In genomic region chr13:78020861-78021260, GRCh38 we compare ENCODE assay signal across 20 cellular contexts.
DNase-seq lines count a peak whose midpoint lies in the region; ATAC-seq and TF ChIP-seq lines count a peak whose summit lies in the region.
"Had no signal": no experiment of that assay in that cellular context is flagged by ENCODE, and none has a peak within 500 bp of the region (broad histone marks: within the 10 kb centered on the region; RNA-seq: fewer than 3 reads in every experiment).

No MANE protein-coding gene starts in this region.

- H3K23ac ChIP-seq in trophoblast cell (ENCODE audit: low read length) = no peak overlapping the region

- H2BK12ac ChIP-seq in trophoblast cell (ENCODE audit: low read length) = no peak overlapping the region

- H3K9ac ChIP-seq in trophoblast cell (ENCODE audit: low read length) = no peak overlapping the region
- H3K9ac ChIP-seq: KMS-11 had no signal

- no peak overlapping the region for H2BK5ac ChIP-seq in trophoblast cell (ENCODE audit: low read depth, low read length, poor library complexity)

- ATAC-seq in Right ventricle myocardium superior (ENCODE audit: poor library complexity) (no peak), HG03135 (IDR thresholded peaks at IDR 0.05; ENCODE audit: unreplicated experiment) (no peak), gastrocnemius medialis (no peak)
- ATAC-seq: stimulated activated naive B cell treated with anti-CD40 and anti-IgM and Interleukin-4, amounts not matched to agents 10 μg/mL and 1 μg/mL and 100 μg/mL, for 72 hours had no signal

- H3K79me1 ChIP-seq in trophoblast cell (ENCODE audit: low read length) = peaks cover 3% of the 10 kb centered on the region

- no peaks in the 10 kb centered on the region for H3K9me3 ChIP-seq in cardiac muscle cell (ENCODE audit: low read depth)
- no peaks in the 10 kb centered on the region for H3K9me3 ChIP-seq in trophoblast cell (ENCODE audit: insufficient read depth, low read depth, low read length)
- H3K9me3 ChIP-seq in gastrocnemius medialis = no peaks in the 10 kb centered on the region
- H3K9me3 ChIP-seq: vagina had no signal

- H3K27me3 ChIP-seq in cardiac muscle cell (no peaks in the 10 kb centered on the region), trophoblast cell (ENCODE audit: insufficient read depth, low read length) (no peaks in the 10 kb centered on the region), gastrocnemius medialis (no peaks in the 10 kb centered on the region)
- H3K27me3 ChIP-seq: brain microvascular endothelial cell, vagina had no signal

- no peak overlapping the region for H2AFZ ChIP-seq in trophoblast cell (ENCODE audit: insufficient read depth, low read length, poor library complexity)

- H2BK120ac ChIP-seq in trophoblast cell (ENCODE audit: insufficient read depth, low read length, poor library complexity) = no peak overlapping the region

- DNase-seq in cardiac muscle cell (ENCODE audit: low read depth in 1 of 2, low spot score in 1 of 2) (peak in 1 of 2 donors; percentile 7), Right ventricle myocardium superior (no peak), NCI-H748 treated with DMSO at 0.1 percent for 48 hours (lab: John Stamatoyannopoulos, UW) (peak; percentile 88), islet precursor cell (peak; percentile 92), trophoblast cell (no peak), 8988T (no peak), gastrocnemius medialis (no peak)
- DNase-seq: activated CD4-positive, alpha-beta T cell treated with anti-CD3 and anti-CD28 coated beads, Interleukin-2, amount 50 U/mL, for 4 hours; activated CD8-positive, alpha-beta memory T cell treated with anti-CD3 and anti-CD28 coated beads, Interleukin-2, amount 50 U/mL, for 4 hours; brain microvascular endothelial cell; CD4-positive, CD25-positive, alpha-beta regulatory T cell; DMS 273 treated with DMSO at 0.1 percent for 48 hours; NCI-H446 treated with DMSO at 0.1 percent for 48 hours; small intestine; stimulated activated CD4-positive, alpha-beta T cell treated with anti-CD3 and anti-CD28 coated beads, Interleukin-2, amount 100 ng/mL, for 48 hours; stimulated activated naive B cell treated with anti-CD40 and anti-IgM and Interleukin-4, amounts not matched to agents 10 μg/mL and 1 μg/mL and 100 μg/mL, for 72 hours; WERI-Rb-1 had no signal

- intact Hi-C loops in Right ventricle myocardium superior (cut with DNase I) = no loop called here
- intact Hi-C loops in gastrocnemius medialis (cut with DNase I; ENCODE audit: low total_unique reads) = no loop called here

- H3K4me1 ChIP-seq in cardiac muscle cell (ENCODE audit: low read depth) = peaks cover 5% of the 10 kb centered on the region
- no peaks in the 10 kb centered on the region for H3K4me1 ChIP-seq in trophoblast cell (ENCODE audit: control insufficient read depth in 1 of 2, insufficient read depth in 2 of 2, low read length in 2 of 2)
- no peaks in the 10 kb centered on the region for H3K4me1 ChIP-seq in gastrocnemius medialis
- H3K4me1 ChIP-seq: vagina had no signal

- no peak for TF ChIP-seq CTCF in cardiac muscle cell (IDR thresholded peaks at IDR 0.05; ENCODE audit: low read depth, low read length)
- TF ChIP-seq CTCF in gastrocnemius medialis (IDR thresholded peaks at IDR 0.05 in 4 of 5, conservative IDR thresholded peaks at IDR 0.05 in 1 of 5) = no peak

- H3K27ac ChIP-seq in cardiac muscle cell = peak overlapping the region; percentile 9
- peak overlapping the region; percentile 26 for H3K27ac ChIP-seq in trophoblast cell (ENCODE audit: low read depth, low read length)
- no peak overlapping the region for H3K27ac ChIP-seq in gastrocnemius medialis
- H3K27ac ChIP-seq: brain microvascular endothelial cell, KMS-11, vagina, WERI-Rb-1 had no signal

- no peak overlapping the region for H4K91ac ChIP-seq in trophoblast cell (ENCODE audit: low read depth, low read length)

- WGBS in trophoblast cell (ENCODE audit: extremely low coverage, insufficient coverage, insufficient read length) = no CpG with 5 or more reads among the region's 7 CpGs

- H3K4ac ChIP-seq in trophoblast cell (ENCODE audit: low read depth, low read length) = no peak overlapping the region

- in situ Hi-C loops in gastrocnemius medialis (cut with MboI; ENCODE audit: low sequenced_read_pairs in 4 of 4) = no loop called here

- no peak overlapping the region for H3K4me2 ChIP-seq in trophoblast cell (ENCODE audit: low read length)
- H3K4me2 ChIP-seq: KMS-11 had no signal

- no peak overlapping the region for H2AK5ac ChIP-seq in trophoblast cell (ENCODE audit: low read length)

- no peak overlapping the region for H3K18ac ChIP-seq in trophoblast cell (ENCODE audit: low read length)

- H4K12ac ChIP-seq in trophoblast cell (ENCODE audit: low read depth, low read length) = no peak overlapping the region

- H4K8ac ChIP-seq in trophoblast cell (ENCODE audit: low read depth, low read length) = no peak overlapping the region

- H3K36me3 ChIP-seq in cardiac muscle cell (no peaks in the 10 kb centered on the region), trophoblast cell (ENCODE audit: control insufficient read depth in 1 of 2, insufficient read depth in 2 of 2, low read length in 2 of 2) (no peaks in the 10 kb centered on the region), gastrocnemius medialis (no peaks in the 10 kb centered on the region)
- H3K36me3 ChIP-seq: brain microvascular endothelial cell, vagina, WERI-Rb-1 had no signal

- no peaks in the 10 kb centered on the region for H3K79me2 ChIP-seq in trophoblast cell (ENCODE audit: control insufficient read depth, insufficient read depth, low read length, poor library complexity)

- TF ChIP-seq POLR2A in gastrocnemius medialis (IDR thresholded peaks at IDR 0.05) = no peak

- no peak overlapping the region for H3K14ac ChIP-seq in trophoblast cell (ENCODE audit: low read length)

- H3K4me3 ChIP-seq in cardiac muscle cell (no peak overlapping the region), trophoblast cell (ENCODE audit: low read depth, low read length) (no peak overlapping the region), gastrocnemius medialis (no peak overlapping the region)
- H3K4me3 ChIP-seq: vagina had no signal

Comparison
In these comparisons a context has a peak if more than half of its experiments do, and no peak if none do; other contexts are left out.
1. DNase-seq: peak in NCI-H748 treated with DMSO at 0.1 percent for 48 hours (single experiment) and islet precursor cell (single experiment); none in Right ventricle myocardium superior (single experiment), trophoblast cell (0 of 2), 8988T (single experiment) and gastrocnemius medialis (0 of 2).
2. H3K27ac ChIP-seq: peak in cardiac muscle cell (single experiment) and trophoblast cell (single experiment); none in gastrocnemius medialis (0 of 4).